In genomic region chr7:7183061-7183832, GRCh38 we compare ENCODE assay signal across 8 cellular contexts. TPM values are rescaled to one million over a fixed set of nuclear protein-coding genes. Genes with fewer than 3 reads are reported as not detected.
DNase-seq lines count a peak whose midpoint lies in the region; ATAC-seq, FAIRE-seq and TF ChIP-seq lines count a peak whose summit lies in the region.

No MANE protein-coding gene starts in this region.

- H3F3A ChIP-seq in SU-DHL-6 (ENCODE audit: insufficient read depth) = peaks cover 30% of the 10 kb centered on the region

- H3K27ac ChIP-seq in SU-DHL-6 (ENCODE audit: low read depth, low read length) (peak overlapping the region; percentile 87), K562 (ENCODE audit: extremely low read depth, low read depth, low read length) (peak overlapping the region; percentile 88), spleen (peak overlapping the region; percentile 94 to 100 (median 99))

- BruUV-seq in K562 (replicated peaks; lab: Mats Ljungman, UMichigan) = no TSS peak

- peaks cover 63% of the 10 kb centered on the region for H3K79me2 ChIP-seq in SU-DHL-6 (ENCODE audit: insufficient read depth, low read length)
- peaks cover 47% of the 10 kb centered on the region for H3K79me2 ChIP-seq in K562 (ENCODE audit: control insufficient read depth, insufficient read depth, low read length)

- H3K9me2 ChIP-seq in SU-DHL-6 (replicated peaks; ENCODE audit: insufficient read depth, low read length) = no peaks in the 10 kb centered on the region

- CTCF ChIA-PET in K562 (lab: Yijun Ruan, JAX; ENCODE audit: low intra/inter-chr PET ratio) = no interaction called here

- H3K9me1 ChIP-seq in K562 (ENCODE audit: control insufficient read depth, insufficient read depth, low read length) = no peaks in the 10 kb centered on the region

- TF ChIP-seq POLR2A in K562 (conservative IDR thresholded peaks at IDR 0.05) (no peak), spleen (IDR thresholded peaks at IDR 0.05) (no peak)

- H3K9ac ChIP-seq in SU-DHL-6 (ENCODE audit: low read length) (peak overlapping the region; percentile 81), K562 (ENCODE audit: insufficient read depth in 1 of 2, low read depth in 2 of 2, low read length in 2 of 2) (peak overlapping the region; percentile 86 to 98)

- WGBS in K562 (ENCODE audit: insufficient coverage, low coverage, missing lambda C conversion rate) = under 1% methylated on average over 29 of the region's 44 CpGs
- 0 to 1% (median 1%) methylated on average over 25 to 44 of the region's 44 CpGs for WGBS in spleen, 5 donors

- in situ Hi-C loops in K562 (cut with MboI) = no loop called here

- H3K4me3 ChIP-seq in SU-DHL-6 (ENCODE audit: insufficient read depth, low read length, poor library complexity, severe bottlenecking) = peak overlapping the region; percentile 92
- H3K4me3 ChIP-seq in K562 = peak overlapping the region; percentile 87
- H3K4me3 ChIP-seq in spleen = peak overlapping the region; percentile 46 to 92 (median 82)

- H3K9me3 ChIP-seq in SU-DHL-6 (ENCODE audit: insufficient read depth, low read length) (no peaks in the 10 kb centered on the region), K562 (replicated peaks; ENCODE audit: control insufficient read depth, insufficient read depth, low read depth, low read length) (no peaks in the 10 kb centered on the region), spleen (no peaks in the 10 kb centered on the region)

- FAIRE-seq in K562 (lab: Jason Lieb, UNC) = no peak

- H4K20me1 ChIP-seq in SU-DHL-6 (ENCODE audit: low read depth, low read length) = peaks cover 23% of the 10 kb centered on the region; the same call in 1 of the 2 replicates
- H4K20me1 ChIP-seq in K562 (replicated peaks; ENCODE audit: control insufficient read depth, insufficient read depth, low read length) = no peaks in the 10 kb centered on the region

- TF ChIP-seq RAD21 in K562 (CRISPR knock-in tag; conservative IDR thresholded peaks at IDR 0.05 in 1 of 2, IDR thresholded peaks at IDR 0.05 in 1 of 2) = no peak

- TF ChIP-seq EP300 in K562 (IDR thresholded peaks at IDR 0.05; ENCODE audit: low read length) = no peak

- peak; percentile 16 for DNase-seq in DMS79 (lab: John Stamatoyannopoulos, UW)
- peak; percentile 28 for DNase-seq in HS-5 (ENCODE audit: low read depth)
- peak; percentile 45 to 57 (median 51) for DNase-seq in K562 (ENCODE audit: extremely low read depth in 1 of 4, low spot score in 3 of 4)
- peak; percentile 58 for DNase-seq in iPS-NIHi11 (ENCODE audit: low spot score)
- DNase-seq in spleen = peak; percentile 94

- H3K36me3 ChIP-seq in SU-DHL-6 (ENCODE audit: low read length) (peaks cover 16% of the 10 kb centered on the region), K562 (ENCODE audit: control insufficient read depth, insufficient read depth, low read length) (peaks cover 11% of the 10 kb centered on the region), spleen (peaks cover 0 to 12% (median 0%) of the 10 kb centered on the region in 6 donors)

- ATAC-seq in GM21390 (IDR thresholded peaks at IDR 0.05; ENCODE audit: unreplicated experiment) = peak; percentile 23
- peak; percentile 67 for ATAC-seq in K562
- no peak for ATAC-seq in HG03469 (IDR thresholded peaks at IDR 0.05; ENCODE audit: unreplicated experiment)

- intact Hi-C loops in K562 (cut with micrococcal nuclease) = loop anchor here (2.0 to 10.0 kb wide), 3 partner anchors 188 to 239 kb away; no protein-coding TSS in a partner anchor
- intact Hi-C loops in spleen (cut with DNase I; ENCODE audit: low total_unique reads) = loop anchor here (10.0 kb wide), 2 partner anchors 62 to 242 kb away; no protein-coding TSS in a partner anchor

- POLR2A ChIA-PET in K562 (lab: Yijun Ruan, JAX) = interaction anchor here (0.6 to 1.4 kb wide), 3 partner anchors 15 to 27 kb away, joined by 3 to 4 read pairs (median 3); no protein-coding TSS in a partner anchor

- H3K4me2 ChIP-seq in SU-DHL-6 (ENCODE audit: low read depth, low read length, poor library complexity, severe bottlenecking) = peak overlapping the region; percentile 97
- H3K4me2 ChIP-seq in K562 (ENCODE audit: insufficient read depth, low read length) = peak overlapping the region; percentile 88

- peak overlapping the region; percentile 81 for H2AFZ ChIP-seq in SU-DHL-6 (ENCODE audit: low read depth, low read length, severe bottlenecking)
- H2AFZ ChIP-seq in K562 (ENCODE audit: low read depth, low read length) = peak overlapping the region; percentile 94

- peaks cover 7 to 11% of the 10 kb centered on the region in 2 experiments; a peak in 3 of 5 replicates for H3K4me1 ChIP-seq in K562 (replicated peaks in 1 of 2; ENCODE audit: control insufficient read depth in 2 of 2, insufficient read depth in 2 of 2, low read length in 2 of 2)
- H3K4me1 ChIP-seq in spleen = peaks cover 21 to 66% (median 45%) of the 10 kb centered on the region in 6 donors

- H3K27me3 ChIP-seq in SU-DHL-6 (ENCODE audit: low read length) (no peaks in the 10 kb centered on the region), K562 (ENCODE audit: control insufficient read depth in 2 of 2, insufficient read depth in 2 of 2, low read length in 2 of 2) (no peaks in the 10 kb centered on the region), spleen (replicated peaks in 1 of 7) (no peaks in the 10 kb centered on the region)

- TF ChIP-seq CTCF in SU-DHL-6 (IDR thresholded peaks at IDR 0.05; ENCODE audit: insufficient read depth, low read length, poor library complexity, severe bottlenecking) = no peak
- TF ChIP-seq CTCF in K562 (IDR thresholded peaks at IDR 0.05 in 2 of 3, conservative IDR thresholded peaks at IDR 0.05 in 1 of 3; ENCODE audit: insufficient read depth in 2 of 3, low read depth in 1 of 3, low read length in 3 of 3) = no peak
- no peak for TF ChIP-seq CTCF in spleen (IDR thresholded peaks at IDR 0.05 in 8 of 11, conservative IDR thresholded peaks at IDR 0.05 in 3 of 11)

TF ChIP-seq in K562, 482 proteins besides CTCF, POLR2A, EP300 and RAD21 (continues in another document):
- TF ChIP-seq CEBPZ (IDR thresholded peaks at IDR 0.05; ENCODE audit: borderline replicate concordance, low read depth, low read length) = no peak
- TF ChIP-seq HMGXB4 (CRISPR knock-in tag; IDR thresholded peaks at IDR 0.05) = no peak
- TF ChIP-seq FIP1L1 (IDR thresholded peaks at IDR 0.05; ENCODE audit: low read depth, low read length, poor library complexity, severe bottlenecking) = peak; percentile 65
- TF ChIP-seq EHMT2 (IDR thresholded peaks at IDR 0.05) = no peak
- TF ChIP-seq E2F3 (CRISPR knock-in tag; IDR thresholded peaks at IDR 0.05) = 0 out of 2 replicates have a peak, but pooled peaks have one; percentile 2

RNA-seq across cellular contexts. Expression of gene C1GALT1, which starts 0.9 kb away (rescaled TPM):
- 25.1 and 117 TPM in 2 replicates for total RNA-seq in K562 (2011; cell fraction: chromatin; rRNA removed; ENCODE audit: low replicate concordance)
- total RNA-seq in K562 (2011; cell fraction: nucleolus; rRNA removed) = 12.7 and 14.6 TPM in 2 replicates
- 37.6 and 62.7 TPM in 2 replicates for total RNA-seq in K562 (2011; cell fraction: nucleoplasm; rRNA removed)
- 15.2 and 22.7 TPM in 2 replicates for total RNA-seq in K562 (2014; rRNA removed)
- 33.2 and 37.5 TPM in 2 replicates for total RNA-seq in K562 (2014; rRNA removed; fragmentation: Illumina TruSeq; extraction: Trizol)
- total RNA-seq in K562 (2015; rRNA removed; fragmentation: Illumina TruSeq; extraction: Trizol) = 23.3 and 24.1 TPM in 2 replicates
- 25.3 and 27.8 TPM in 2 replicates for total RNA-seq in K562 (2021)
- 23.7 and 30.8 TPM in 2 replicates for polyA plus RNA-seq in K562 (2011; rRNA removed)
- polyA plus RNA-seq in K562 (2011; cell fraction: cytosol; rRNA removed) = 7.8 and 8.4 TPM in 2 replicates
- polyA plus RNA-seq in K562 (2011; cell fraction: nucleus; rRNA removed) = 8.5 and 12.2 TPM in 2 replicates
- 10.7 and 11.1 TPM in 2 replicates for polyA plus RNA-seq in K562 (2012)
- 16.1 and 25.2 TPM in 2 replicates for polyA plus RNA-seq in K562 (2014; fragmentation: Illumina TruSeq; extraction: Trizol)
- 1 to 10 TPM; 5.0 to 6.4 TPM for polyA plus RNA-seq in K562 (2014; fragmentation: Nextera tagmentation; extraction: Ambion mirVana)
- polyA plus RNA-seq in K562 (2014; rRNA removed) = 17.3 and 21.0 TPM in 2 replicates
- polyA minus RNA-seq in K562 (2011; rRNA and poly(A)+ RNA removed) = 35.5 and 54.5 TPM in 2 replicates
- polyA minus RNA-seq in K562 (2011; cell fraction: cytosol; rRNA and poly(A)+ RNA removed) = 8.3 and 9.4 TPM in 2 replicates
- polyA minus RNA-seq in K562 (2011; cell fraction: nucleus; rRNA and poly(A)+ RNA removed) = 19.1 and 29.2 TPM in 2 replicates
- 10 to 100 TPM; 36.9 to 61.2 (median 43.3) TPM for total RNA-seq in spleen
- 1 to 10 TPM; 6.9 to 9.2 (median 7.9) TPM for polyA plus RNA-seq in spleen

Comparison
In these comparisons a context has a peak if more than half of its experiments do, and no peak if none do; other contexts are left out.
1. DNase-seq: peak in every context shown above with its lines; median percentile 94 in spleen; 58 in iPS-NIHi11; 51 in K562; 28 in HS-5; 16 in DMS79.